9 cellular contexts compared by ENCODE assay signal in genomic region chr6:35663447-35664235, GRCh38. TPM values are rescaled to one million over a fixed set of nuclear protein-coding genes. Genes with fewer than 3 reads are reported as not detected.
A peak's percentile ranks its signal among the peaks of the same experiment; 100 is the strongest.
DNase-seq lines count a peak whose midpoint lies in the region; ATAC-seq, FAIRE-seq and TF ChIP-seq lines count a peak whose summit lies in the region.
"Had no signal": no experiment of that assay in that cellular context is flagged by ENCODE, and none has a peak within 500 bp of the region (broad histone marks: within the 10 kb centered on the region; RNA-seq: fewer than 3 reads in every experiment).

No MANE protein-coding gene starts in this region.

- WGBS in H1 (ENCODE audit: extremely low coverage in 1 of 2, insufficient coverage in 1 of 2, insufficient read length in 1 of 2, insufficient replicate concordance in 2 of 2, low coverage in 1 of 2, low lambda C conversion rate in 2 of 2, missing lambda C conversion rate in 1 of 2), 2 experiments, result 79% methylated on average over 7 of the region's 7 CpGs; no CpG with 5 or more reads in 1 of the 2 experiments

- no peaks in the 10 kb centered on the region for H3K23me2 ChIP-seq in H1 (ENCODE audit: low read depth, low read length)

- no peak overlapping the region for H2BK120ac ChIP-seq in H1 (replicated peaks; ENCODE audit: low read depth, low read length)

- no peak overlapping the region for H3K4me3 Mint-ChIP-seq in CD8-positive, alpha-beta T cell
- H3K4me3 Mint-ChIP-seq in mesothelial cell of epicardium, result no peak overlapping the region

- no peak overlapping the region for H2BK20ac ChIP-seq in H1 (ENCODE audit: low read length)

- H4K8ac ChIP-seq in H1 (ENCODE audit: extremely low read depth, insufficient read depth, low read length), result no peak overlapping the region

- no peak overlapping the region for H2BK5ac ChIP-seq in H1 (ENCODE audit: low read depth, low read length)

- H3K9me2 ChIP-seq in MM.1S (replicated peaks; ENCODE audit: insufficient read depth, low read length) (no peaks in the 10 kb centered on the region), neural cell (ENCODE audit: insufficient read depth, low read length) (no peaks in the 10 kb centered on the region)

- POLR2A ChIA-PET in CD8-positive, alpha-beta T cell (lab: Charles Lee), result interaction anchor here (1.0 to 2.2 kb wide), 7 partner anchors 9 to 61 kb away, joined by 3 to 10 read pairs (median 4); partner anchors contain the start of gene FKBP5
- POLR2A ChIA-PET in H1 (lab: Charles Lee; ENCODE audit: partially characterized antibody), result interaction anchor here (0.9 to 1.5 kb wide), 3 partner anchors 11 to 64 kb away, joined by 3 to 4 read pairs (median 3); no protein-coding TSS in a partner anchor

- H3K27ac ChIP-seq in CD8-positive, alpha-beta T cell (ENCODE audit: low read depth, low read length), result no peak overlapping the region
- H3K27ac ChIP-seq in MM.1S (ENCODE audit: low read length) (no peak overlapping the region), H1 (ENCODE audit: low read depth, low read length) (no peak overlapping the region), neural cell (ENCODE audit: low read length) (no peak overlapping the region)

- H4K5ac ChIP-seq in H1 (ENCODE audit: insufficient read length, low read depth, low read length), result no peak overlapping the region

- H3K14ac ChIP-seq in H1 (ENCODE audit: insufficient read length), result no peak overlapping the region

- H3K4me2 ChIP-seq in MM.1S (ENCODE audit: low read depth, low read length), result no peak overlapping the region
- no peak overlapping the region; a peak in 1 of 4 replicates for H3K4me2 ChIP-seq in H1 (ENCODE audit: insufficient read depth in 1 of 2, low read depth in 2 of 2, low read length in 2 of 2)
- no peak overlapping the region for H3K4me2 ChIP-seq in neural cell (ENCODE audit: low read length)

- no peak for DNase-seq in CD8-positive, alpha-beta T cell
- DNase-seq in MM.1S (peak; percentile 42), H1 (ENCODE audit: low read depth in 1 of 2, low spot score in 2 of 2) (no peak), mesothelial cell of epicardium (ENCODE audit: low spot score in 2 of 2, unreplicated experiment in 2 of 2) (no peak)
- DNase-seq in activated naive CD4-positive, alpha-beta T cell (lab: John Stamatoyannopoulos, UW), result no peak
- DNase-seq: activated T-cell treated with anti-CD3 and anti-CD28 coated beads, Interleukin-2, amount 50 U/mL, for 1 hour had no signal

- H2BK15ac ChIP-seq in H1 (ENCODE audit: low read length), result peak overlapping the region; percentile 73; the same call in 1 of the 2 replicates

- H3K18ac ChIP-seq in H1 (ENCODE audit: extremely low read depth, low read length), result no peak overlapping the region

- peak; percentile 77 for ATAC-seq in CD8-positive, alpha-beta T cell
- ATAC-seq in GM21528 (IDR thresholded peaks at IDR 0.05; ENCODE audit: low FRiP score, unreplicated experiment) (no peak), HG02642 (IDR thresholded peaks at IDR 0.05; ENCODE audit: poor library complexity, unreplicated experiment) (no peak)

- no peak for TF ChIP-seq CTCF in CD8-positive, alpha-beta T cell (IDR thresholded peaks at IDR 0.05)
- TF ChIP-seq CTCF in MM.1S (IDR thresholded peaks at IDR 0.05; ENCODE audit: low read length), result no peak
- TF ChIP-seq CTCF in H1 (IDR thresholded peaks at IDR 0.05; ENCODE audit: control extremely low read depth in 1 of 3, insufficient read depth in 1 of 3, low read depth in 1 of 3, low read length in 3 of 3), result no peak
- no peak for TF ChIP-seq CTCF in neural cell (IDR thresholded peaks at IDR 0.05; ENCODE audit: poor library complexity, severe bottlenecking)
- TF ChIP-seq CTCF in mesothelial cell of epicardium (IDR thresholded peaks at IDR 0.05; ENCODE audit: unreplicated experiment), result no peak

- no peak for TF ChIP-seq POLR2A in H1 (IDR thresholded peaks at IDR 0.05; ENCODE audit: control extremely low read depth in 1 of 2, low read depth in 2 of 2, low read length in 2 of 2)

- no peak overlapping the region for H3K27ac Mint-ChIP-seq in CD8-positive, alpha-beta T cell
- no peak overlapping the region for H3K27ac Mint-ChIP-seq in mesothelial cell of epicardium

- no peaks in the 10 kb centered on the region for H3K36me3 ChIP-seq in CD8-positive, alpha-beta T cell (ENCODE audit: insufficient read depth, low read length)
- H3K36me3 ChIP-seq in MM.1S (replicated peaks; ENCODE audit: insufficient read depth, low read length) (no peaks in the 10 kb centered on the region), H1 (ENCODE audit: control insufficient read depth in 2 of 4, insufficient read depth in 4 of 4, low read length in 3 of 4) (no peaks in the 10 kb centered on the region), neural cell (ENCODE audit: insufficient read depth, low read length) (no peaks in the 10 kb centered on the region)

- no peak for TF ChIP-seq RAD21 in H1 (IDR thresholded peaks at IDR 0.05 in 1 of 2, conservative IDR thresholded peaks at IDR 0.05 in 1 of 2; ENCODE audit: low read depth in 2 of 2, low read length in 2 of 2)
- TF ChIP-seq RAD21 in neural cell (conservative IDR thresholded peaks at IDR 0.05), result no peak

- H3K27me3 Mint-ChIP-seq in CD8-positive, alpha-beta T cell (ENCODE audit: low read depth), result no peaks in the 10 kb centered on the region
- H3K27me3 Mint-ChIP-seq in mesothelial cell of epicardium (ENCODE audit: low read depth), result no peaks in the 10 kb centered on the region

- CTCF ChIA-PET in CD8-positive, alpha-beta T cell (lab: Charles Lee), result interaction anchor here (0.6 to 3.2 kb wide), 13 partner anchors 8 to 195 kb away, joined by 3 to 21 read pairs (median 4); partner anchors contain the start of genes ARMC12 and RPL10A
- CTCF ChIA-PET in H1 (lab: Charles Lee; ENCODE audit: partially characterized antibody), result interaction anchor here (1.0 to 2.5 kb wide), 9 partner anchors 17 to 93 kb away, joined by 3 to 13 read pairs (median 4); partner anchors contain the start of gene ARMC12

- no peaks in the 10 kb centered on the region for H3K9me3 ChIP-seq in CD8-positive, alpha-beta T cell (ENCODE audit: low read length)
- no peaks in the 10 kb centered on the region for H3K9me3 ChIP-seq in MM.1S (replicated peaks; ENCODE audit: insufficient read depth, low read length)
- H3K9me3 ChIP-seq in H1 (ENCODE audit: insufficient read depth in 2 of 2, low read depth in 1 of 2, low read length in 1 of 2), result no peaks in the 10 kb centered on the region
- H3K9me3 ChIP-seq in neural cell (ENCODE audit: low read length), result no peaks in the 10 kb centered on the region

- H2BK12ac ChIP-seq in H1 (ENCODE audit: low read depth, low read length), result no peak overlapping the region

- H4K20me1 ChIP-seq in MM.1S (ENCODE audit: insufficient read depth, low read length), result no peaks in the 10 kb centered on the region
- H4K20me1 ChIP-seq in H1 (replicated peaks in 1 of 2; ENCODE audit: control insufficient read depth in 1 of 2, insufficient read depth in 2 of 2, low read length in 2 of 2), result no peaks in the 10 kb centered on the region
- no peaks in the 10 kb centered on the region for H4K20me1 ChIP-seq in neural cell (ENCODE audit: insufficient read depth)

- intact Hi-C loops in CD8-positive, alpha-beta T cell (cut with DNase I, micrococcal nuclease), result loop anchor here in 1 of 2 experiments (2.0 kb wide), 2 partner anchors 17 to 23 kb away; no protein-coding TSS in a partner anchor

- H3K9ac ChIP-seq in MM.1S (ENCODE audit: low read length) (no peak overlapping the region), H1 (replicated peaks in 1 of 4; ENCODE audit: extremely low read depth in 1 of 4, low read depth in 3 of 4, low read length in 3 of 4) (no peak overlapping the region), neural cell (ENCODE audit: low read length) (no peak overlapping the region)

- no peaks in the 10 kb centered on the region for H3K79me1 ChIP-seq in H1 (ENCODE audit: low read depth, low read length)

- no peaks in the 10 kb centered on the region for H3F3A ChIP-seq in MM.1S (ENCODE audit: insufficient read depth, low read length)
- H3F3A ChIP-seq in neural cell (ENCODE audit: insufficient read depth, low read length, poor library complexity, severe bottlenecking), result no peaks in the 10 kb centered on the region

- H2AFZ ChIP-seq in MM.1S (ENCODE audit: low read length), result no peak overlapping the region
- H2AFZ ChIP-seq in H1 (ENCODE audit: low read length), result no peak overlapping the region
- H2AFZ ChIP-seq in neural cell (ENCODE audit: low read depth, low read length), result no peak overlapping the region

- no peaks in the 10 kb centered on the region for H3K9me3 Mint-ChIP-seq in CD8-positive, alpha-beta T cell
- no peaks in the 10 kb centered on the region for H3K9me3 Mint-ChIP-seq in mesothelial cell of epicardium

- H2AK5ac ChIP-seq in H1 (ENCODE audit: low read depth, low read length), result no peak overlapping the region

- H3K79me2 ChIP-seq in MM.1S (ENCODE audit: low read length) (peaks cover 38% of the 10 kb centered on the region), H1 (ENCODE audit: control insufficient read depth in 1 of 2, insufficient read depth in 2 of 2, low read length in 2 of 2) (peaks cover 4 to 47% of the 10 kb centered on the region in 2 experiments; a peak in 2 of 4 replicates), neural cell (replicated peaks; ENCODE audit: insufficient read depth, low read length) (no peaks in the 10 kb centered on the region)

- H3K4ac ChIP-seq in H1 (replicated peaks; ENCODE audit: insufficient read length, low read depth, low read length), result no peak overlapping the region

- no peaks in the 10 kb centered on the region for H3K36me3 Mint-ChIP-seq in CD8-positive, alpha-beta T cell
- H3K36me3 Mint-ChIP-seq in mesothelial cell of epicardium, result no peaks in the 10 kb centered on the region

- no peak for FAIRE-seq in H1 (lab: Jason Lieb, UNC)

- TF ChIP-seq EP300 in H1 (IDR thresholded peaks at IDR 0.05; ENCODE audit: borderline replicate concordance in 1 of 2, low read depth in 2 of 2, low read length in 2 of 2) (no peak), neural cell (conservative IDR thresholded peaks at IDR 0.05; ENCODE audit: poor library complexity, severe bottlenecking) (peak; percentile 24)

- no peak overlapping the region for H3K56ac ChIP-seq in H1 (replicated peaks; ENCODE audit: insufficient read length, low read depth, low read length)

- H3K4me1 Mint-ChIP-seq in CD8-positive, alpha-beta T cell (ENCODE audit: low read depth), result peaks cover 17% of the 10 kb centered on the region
- no peaks in the 10 kb centered on the region for H3K4me1 Mint-ChIP-seq in mesothelial cell of epicardium

- H3K4me1 ChIP-seq in CD8-positive, alpha-beta T cell (ENCODE audit: insufficient read depth, low read length), result peaks cover 57% of the 10 kb centered on the region
- H3K4me1 ChIP-seq in MM.1S (ENCODE audit: low read length) (peaks cover 19% of the 10 kb centered on the region), H1 (replicated peaks in 1 of 4; ENCODE audit: control insufficient read depth in 3 of 4, insufficient read depth in 4 of 4, low read length in 3 of 4) (peaks cover 2 to 8% (median 4%) of the 10 kb centered on the region in 4 experiments; a peak in 4 of 7 replicates)

- no peak overlapping the region for H3K23ac ChIP-seq in H1 (ENCODE audit: insufficient read length)

- no peak overlapping the region for H4K91ac ChIP-seq in H1 (replicated peaks; ENCODE audit: insufficient read length, low read length)

- H3K27me3 ChIP-seq in CD8-positive, alpha-beta T cell (ENCODE audit: insufficient read depth, low read length), result no peaks in the 10 kb centered on the region
- H3K27me3 ChIP-seq in MM.1S (replicated peaks; ENCODE audit: insufficient read depth, low read length) (no peaks in the 10 kb centered on the region), H1 (replicated peaks in 1 of 4; ENCODE audit: control insufficient read depth in 3 of 4, extremely low read depth in 1 of 4, insufficient read depth in 3 of 4, low read length in 3 of 4) (no peaks in the 10 kb centered on the region), neural cell (ENCODE audit: insufficient read depth, low read depth, low read length) (no peaks in the 10 kb centered on the region)

- H3K4me3 ChIP-seq in CD8-positive, alpha-beta T cell (ENCODE audit: low read depth, low read length), result no peak overlapping the region
- H3K4me3 ChIP-seq in MM.1S (ENCODE audit: low read length), result no peak overlapping the region
- H3K4me3 ChIP-seq in H1 (ENCODE audit: extremely low read depth in 1 of 4, insufficient read depth in 2 of 4, low read depth in 3 of 4, low read length in 4 of 4), result no peak overlapping the region
- no peak overlapping the region for H3K4me3 ChIP-seq in neural cell (ENCODE audit: low read length)

RNA-seq across cellular contexts. Expression of gene FKBP5, which starts 25.1 kb away (rescaled TPM):
- 10 to 100 TPM; 25.7 to 27.1 TPM for total RNA-seq in CD8-positive, alpha-beta T cell
- total RNA-seq in H1 (2021; fragmentation: NEBNext Ultra II Directional; extraction: Animal tissue kit (Norgen Biotek cat#: 25700)), result 40.4 and 41.0 TPM in 2 replicates
- polyA plus RNA-seq in H1 (2011; rRNA removed), result 9.3 and 14.3 TPM in 2 replicates
- 16.1 TPM for polyA plus RNA-seq in H1 (2011; cell fraction: cytosol; rRNA removed)
- 6.4 TPM for polyA plus RNA-seq in H1 (2011; cell fraction: nucleus; rRNA removed)
- 31.8 to 41.6 TPM (median 34.6 TPM) in 4 replicates for polyA plus RNA-seq in H1 (2012, experiment 1 of 2)
- 4.5 TPM for polyA plus RNA-seq in H1 (2012, experiment 2 of 2)
- polyA plus RNA-seq in H1 (2013, experiment 1 of 2), result 30.0 TPM
- polyA plus RNA-seq in H1 (2013, experiment 2 of 2), result 31.7 TPM
- 14.7 and 18.2 TPM in 2 replicates for polyA minus RNA-seq in H1 (2011; rRNA and poly(A)+ RNA removed)
- 10.3 TPM for polyA minus RNA-seq in H1 (2011; cell fraction: cytosol; rRNA and poly(A)+ RNA removed)
- polyA minus RNA-seq in H1 (2011; cell fraction: nucleus; rRNA and poly(A)+ RNA removed), result 10.6 TPM
- polyA plus RNA-seq in neural cell, result 0.84 and 1.2 TPM in 2 replicates
- 2.3 and 2.7 TPM in 2 replicates for polyA minus RNA-seq in neural cell
- 7.3 to 7.6 TPM (median 7.3 TPM) in 3 replicates for total RNA-seq in mesothelial cell of epicardium
